Comparison of ENCODE assay signal across 14 cellular contexts in genomic region chr2:189483571-189484415, GRCh38.
"Had no signal": no experiment of that assay in that cellular context is flagged by ENCODE, and none has a peak within 500 bp of the region (broad histone marks: within the 10 kb centered on the region; RNA-seq: fewer than 3 reads in every experiment).

No MANE protein-coding gene starts in this region.

- ATAC-seq: activated CD8-positive, alpha-beta memory T cell treated with anti-CD3 and anti-CD28 coated beads, Interleukin-2, amount 10 ng/mL, durations not matched to agents 7 days and 5 days; esophagus mucosa had no signal

- H3K9me3 ChIP-seq: ovary, tibial nerve had no signal

- H3K4me3 Mint-ChIP-seq: activated CD8-positive, alpha-beta memory T cell treated with anti-CD3 and anti-CD28 coated beads, Interleukin-2, amount 10 ng/mL, durations not matched to agents 7 days and 5 days; activated T-cell treated with anti-CD3 and anti-CD28 coated beads, Interleukin-2, amount 50 U/mL, for 24 hours; nephron had no signal

- H3K4me3 ChIP-seq: dorsolateral prefrontal cortex, ovary, tibial nerve had no signal

- H3K27ac Mint-ChIP-seq: activated CD8-positive, alpha-beta memory T cell treated with anti-CD3 and anti-CD28 coated beads, Interleukin-2, amount 10 ng/mL, durations not matched to agents 7 days and 5 days; activated naive CD4-positive, alpha-beta T cell treated with anti-CD3 and anti-CD28 coated beads, Interleukin-2, amount 50 U/mL, for 72 hours; activated T-cell treated with anti-CD3 and anti-CD28 coated beads, Interleukin-2, amount 50 U/mL, for 24 hours; nephron had no signal

- H3K4me1 ChIP-seq: tibial nerve had no signal

- H3K27me3 ChIP-seq: brain microvascular endothelial cell, ovary, tibial nerve had no signal

- DNase-seq: activated CD4-positive, alpha-beta T cell treated with anti-CD3 and anti-CD28 coated beads for 1 hour; activated CD4-positive, alpha-beta T cell treated with anti-CD3 and anti-CD28 coated beads, Interleukin-2, amount 50 U/mL, for 48 hours; activated CD8-positive, alpha-beta memory T cell treated with anti-CD3 and anti-CD28 coated beads, Interleukin-2, amount 10 ng/mL, durations not matched to agents 7 days and 5 days; activated effector memory CD4-positive, alpha-beta T cell treated with Interleukin-2 at 50 U/mL for 16 hours; activated T-cell treated with anti-CD3 and anti-CD28 coated beads, Interleukin-2, amount 50 U/mL, for 24 hours; brain microvascular endothelial cell; dorsolateral prefrontal cortex; ovary; T-helper 9 cell had no signal

- FAIRE-seq: endometrium had no signal

- H3K9me3 Mint-ChIP-seq: activated naive CD4-positive, alpha-beta T cell treated with anti-CD3 and anti-CD28 coated beads, Interleukin-2, amount 50 U/mL, for 72 hours; activated T-cell treated with anti-CD3 and anti-CD28 coated beads, Interleukin-2, amount 50 U/mL, for 24 hours; nephron had no signal

- H3K4me1 Mint-ChIP-seq: activated CD8-positive, alpha-beta memory T cell treated with anti-CD3 and anti-CD28 coated beads, Interleukin-2, amount 10 ng/mL, durations not matched to agents 7 days and 5 days had no signal

- H3K27ac ChIP-seq: brain microvascular endothelial cell, dorsolateral prefrontal cortex, ovary, tibial nerve had no signal

- H3K27me3 Mint-ChIP-seq: activated T-cell treated with anti-CD3 and anti-CD28 coated beads, Interleukin-2, amount 50 U/mL, for 24 hours had no signal

- H3K36me3 ChIP-seq: brain microvascular endothelial cell, ovary, tibial nerve had no signal

- H3K36me3 Mint-ChIP-seq: activated CD8-positive, alpha-beta memory T cell treated with anti-CD3 and anti-CD28 coated beads, Interleukin-2, amount 10 ng/mL, durations not matched to agents 7 days and 5 days; activated naive CD4-positive, alpha-beta T cell treated with anti-CD3 and anti-CD28 coated beads, Interleukin-2, amount 50 U/mL, for 72 hours had no signal
